In genomic region chr17:35972945-35973332, GRCh38 we compare ENCODE assay signal across 1 cellular context.
TF ChIP-seq lines count a peak whose summit lies in the region.

No MANE protein-coding gene starts in this region.

TF ChIP-seq in WTC11, 78 proteins besides CTCF, POLR2A, EP300 and RAD21 (continued from another document):
- TF ChIP-seq ERG (CRISPR knock-in tag; IDR thresholded peaks at IDR 0.05) (no peak), CBFB (CRISPR knock-in tag; IDR thresholded peaks at IDR 0.05; ENCODE audit: low read depth) (no peak), MAX (CRISPR knock-in tag; IDR thresholded peaks at IDR 0.05) (no peak), TEAD4 (CRISPR knock-in tag; IDR thresholded peaks at IDR 0.05) (no peak), GTF2I (CRISPR knock-in tag; conservative IDR thresholded peaks at IDR 0.05) (no peak), SP1 (CRISPR knock-in tag; conservative IDR thresholded peaks at IDR 0.05) (no peak)
